In the genomic region with DNA sequence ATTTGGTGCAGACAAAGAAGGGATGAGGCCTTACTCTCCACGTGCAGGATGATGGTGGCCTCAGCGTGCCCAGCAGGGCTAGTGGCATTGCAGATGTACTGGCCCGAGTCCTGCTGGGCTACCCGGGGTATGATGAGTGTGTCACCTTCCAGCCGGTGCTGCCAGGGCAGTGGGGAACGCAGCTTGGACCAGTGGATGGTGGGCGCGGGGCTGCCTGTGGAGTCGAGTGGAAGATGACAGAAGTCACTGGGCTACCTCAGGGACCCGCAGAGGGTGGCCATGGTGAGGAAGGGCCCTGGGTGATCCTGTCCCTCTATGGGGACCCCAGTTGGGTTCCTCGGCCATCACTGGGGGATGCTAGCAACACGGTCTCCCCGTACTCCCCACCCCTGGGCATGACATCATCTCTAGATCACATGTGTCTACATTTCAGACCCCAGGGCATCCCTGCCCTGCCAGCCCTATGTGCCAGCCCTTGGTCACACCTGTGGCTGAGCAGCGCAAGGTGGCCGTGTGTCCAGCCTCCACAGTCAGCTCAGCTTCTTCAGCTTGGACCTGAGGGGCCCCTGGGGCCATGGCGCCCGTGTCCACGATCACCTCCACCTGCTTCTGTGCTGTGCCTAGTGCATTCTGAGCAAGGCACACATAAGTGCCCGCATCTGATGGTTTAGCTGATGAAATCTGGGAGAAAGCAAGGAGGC, we compare ENCODE assay signal across 31 cellular contexts. TPM values are rescaled to one million over a fixed set of nuclear protein-coding genes. Genes with fewer than 3 reads are reported as not detected.
"Had no signal": no experiment of that assay in that cellular context is flagged by ENCODE, and none has a peak within 500 bp of the region (broad histone marks: within the 10 kb centered on the region; RNA-seq: fewer than 3 reads in every experiment).

No MANE protein-coding gene starts in this region.

- H3K4me1 Mint-ChIP-seq: natural killer cell; stimulated activated effector memory CD8-positive, alpha-beta T cell treated with anti-CD3 and anti-CD28 coated beads, Interleukin-12 subunit alpha, Interleukin-12 subunit beta, amount 100 ng/mL, for 72 hours had no signal

- DNase-seq: cortex of kidney; effector memory CD8-positive, alpha-beta T cell; foreskin fibroblast; gastrocnemius medialis; head of caudate nucleus; natural killer cell; sigmoid colon; stimulated activated CD4-positive, alpha-beta T cell treated with anti-CD3 and anti-CD28 coated beads, Interleukin-2, amount 100 ng/mL, for 24 hours; stimulated activated CD4-positive, alpha-beta T cell treated with anti-CD3 and anti-CD28 coated beads, Interleukin-4, amount 100 ng/mL, for 24 hours; stimulated activated naive CD4-positive, alpha-beta T cell treated with Interleukin-2 at 50 U/mL for 16 hours; stomach; thyroid gland; uterus had no signal

- H3K4me3 ChIP-seq: gastrocnemius medialis, left lung, prostate gland, right atrium auricular region, sigmoid colon, stomach, thyroid gland, uterus had no signal

- H3K4me3 Mint-ChIP-seq: effector memory CD8-positive, alpha-beta T cell; natural killer cell; stimulated activated effector memory CD8-positive, alpha-beta T cell treated with anti-CD3 and anti-CD28 coated beads, Interleukin-12 subunit alpha, Interleukin-12 subunit beta, amount 100 ng/mL, for 72 hours; type B pancreatic cell had no signal

- H3K4me1 ChIP-seq: gastrocnemius medialis, left lung, parathyroid adenoma, prostate gland, right atrium auricular region, sigmoid colon, stomach, thyroid gland, uterus had no signal

- H3K9me3 Mint-ChIP-seq: effector memory CD8-positive, alpha-beta T cell; natural killer cell; stimulated activated effector memory CD8-positive, alpha-beta T cell treated with anti-CD3 and anti-CD28 coated beads, Interleukin-12 subunit alpha, Interleukin-12 subunit beta, amount 100 ng/mL, for 72 hours; type B pancreatic cell had no signal

- H3K27me3 Mint-ChIP-seq: type B pancreatic cell had no signal

- H3K79me2 ChIP-seq: parathyroid adenoma had no signal

- H3K27me3 ChIP-seq: gastrocnemius medialis, left lung, neutrophil, right atrium auricular region, sigmoid colon, stomach, thyroid gland, uterus had no signal

- H3K27ac ChIP-seq: epithelial cell of prostate, gastrocnemius medialis, left lung, neutrophil, parathyroid adenoma, prostate gland, right atrium auricular region, sigmoid colon, stomach, thyroid gland, uterus had no signal

- H3K36me3 Mint-ChIP-seq: natural killer cell; stimulated activated effector memory CD8-positive, alpha-beta T cell treated with anti-CD3 and anti-CD28 coated beads, Interleukin-12 subunit alpha, Interleukin-12 subunit beta, amount 100 ng/mL, for 72 hours had no signal

- H3K36me3 ChIP-seq: neutrophil, uterus had no signal

- H3K9me3 ChIP-seq: gastrocnemius medialis, neutrophil, prostate gland, right atrium auricular region, thyroid gland had no signal

- H2AFZ ChIP-seq: parathyroid adenoma had no signal

- H3K9ac ChIP-seq: parathyroid adenoma had no signal

- ATAC-seq: effector memory CD8-positive, alpha-beta T cell; esophagus mucosa; gastrocnemius medialis; left lung; natural killer cell; stimulated activated effector memory CD8-positive, alpha-beta T cell treated with anti-CD3 and anti-CD28 coated beads, Interleukin-12 subunit alpha, Interleukin-12 subunit beta, amount 100 ng/mL, for 72 hours had no signal

- H3K27ac Mint-ChIP-seq: effector memory CD8-positive, alpha-beta T cell; natural killer cell; stimulated activated effector memory CD8-positive, alpha-beta T cell treated with anti-CD3 and anti-CD28 coated beads, Interleukin-12 subunit alpha, Interleukin-12 subunit beta, amount 100 ng/mL, for 72 hours; type B pancreatic cell had no signal

- FAIRE-seq: endometrium, keratinocyte had no signal

RNA-seq across cellular contexts. Expression of gene LDLRAD2, which starts 27.4 kb away (rescaled TPM):
- total RNA-seq: dermis microvascular lymphatic vessel endothelial cell, gastrocnemius medialis, glomerular endothelial cell, mononuclear cell, omental fat pad, right atrium auricular region, subcutaneous adipose tissue, temporal lobe had no signal
- polyA plus RNA-seq: neural cell had no signal
